ENCODE assay signal across 17 cellular contexts in the genomic region with DNA sequence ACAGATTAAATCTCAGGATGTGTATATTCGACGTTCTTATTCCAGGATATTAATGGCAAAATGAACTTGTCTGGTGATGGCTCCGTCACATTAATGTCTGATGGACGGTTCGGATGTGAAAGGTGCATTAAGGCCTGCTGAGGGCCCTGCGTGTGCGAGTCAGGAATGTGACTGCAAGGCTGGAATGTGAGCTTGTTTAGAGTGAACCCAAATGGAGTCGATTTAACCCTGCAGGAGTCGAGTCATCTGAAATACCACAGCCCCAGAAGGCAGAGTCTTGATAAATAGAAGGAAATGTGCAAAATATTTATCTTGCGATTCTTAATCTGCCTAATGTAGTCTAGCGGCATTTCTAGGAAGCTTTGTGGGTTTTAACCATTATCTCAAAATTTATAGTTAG. TPM values are rescaled to one million over a fixed set of nuclear protein-coding genes. Genes with fewer than 3 reads are reported as not detected.
A peak's percentile ranks its signal among the peaks of the same experiment; 100 is the strongest.
DNase-seq lines count a peak whose midpoint lies in the region; ATAC-seq and TF ChIP-seq lines count a peak whose summit lies in the region.
"Had no signal": no experiment of that assay in that cellular context is flagged by ENCODE, and none has a peak within 500 bp of the region (broad histone marks: within the 10 kb centered on the region; RNA-seq: fewer than 3 reads in every experiment).

No MANE protein-coding gene starts in this region.

- no peak overlapping the region for H2BK15ac ChIP-seq in neuronal stem cell (ENCODE audit: low read length)

- TF ChIP-seq CTCF in BJ (IDR thresholded peaks at IDR 0.05; ENCODE audit: insufficient read depth, low read depth, low read length) (no peak), SK-N-SH (IDR thresholded peaks at IDR 0.05) (no peak), fibroblast of mammary gland (conservative IDR thresholded peaks at IDR 0.05; ENCODE audit: control insufficient read depth, insufficient read depth, low read depth, low read length) (no peak)

- ATAC-seq in GM18909 (IDR thresholded peaks at IDR 0.05; ENCODE audit: poor library complexity, unreplicated experiment) (no peak), GM21737 (IDR thresholded peaks at IDR 0.05; ENCODE audit: unreplicated experiment) (no peak)
- ATAC-seq: stimulated activated effector memory CD8-positive, alpha-beta T cell treated with anti-CD3 and anti-CD28 coated beads, Interleukin-12 subunit alpha, Interleukin-12 subunit beta, amount 100 ng/mL, for 72 hours had no signal

- TF ChIP-seq RAD21 in SK-N-SH (IDR thresholded peaks at IDR 0.05; ENCODE audit: low read length): no peak

- H3K4me3 ChIP-seq in BJ (ENCODE audit: low read depth, low read length) (no peak overlapping the region), SK-N-SH (ENCODE audit: low read depth in 2 of 2, low read length in 1 of 2) (no peak overlapping the region), fibroblast of mammary gland (ENCODE audit: control insufficient read depth, low read depth, low read length) (no peak overlapping the region), neuronal stem cell (ENCODE audit: low read length in 2 of 2) (no peak overlapping the region)
- H3K4me3 ChIP-seq: breast epithelium, PC-9 had no signal

- H2AK5ac ChIP-seq in neuronal stem cell (ENCODE audit: low read depth, low read length): no peak overlapping the region

- H4K91ac ChIP-seq in neuronal stem cell (ENCODE audit: low read depth, low read length, poor library complexity): no peak overlapping the region

- no peak overlapping the region for H3K14ac ChIP-seq in neuronal stem cell (ENCODE audit: low read length)

- no peaks in the 10 kb centered on the region for H3K79me2 ChIP-seq in SK-N-SH (ENCODE audit: insufficient read depth)

- H3K27ac ChIP-seq in SK-N-SH (ENCODE audit: low read depth in 2 of 2, low read length in 1 of 2) (peak overlapping the region; percentile 24 to 62; a peak in 2 of 4 replicates), neuronal stem cell (replicated peaks; ENCODE audit: low read length) (no peak overlapping the region)
- H3K27ac ChIP-seq: breast epithelium, PC-9 had no signal

- CTCF ChIA-PET in BJ (lab: Yijun Ruan, JAX) (interaction anchor here (0.7 to 3.0 kb wide), 6 partner anchors 73 to 1347 kb away, joined by 3 to 10 read pairs (median 3); no protein-coding TSS in a partner anchor), SK-N-SH (lab: Yijun Ruan, JAX) (interaction anchor here (1.0 to 8.6 kb wide), 8 partner anchors 10 to 848 kb away, joined by 3 to 107 read pairs (median 4); no protein-coding TSS in a partner anchor)

- H3K4me1 ChIP-seq in SK-N-SH (ENCODE audit: control insufficient read depth in 1 of 2, insufficient read depth in 2 of 2, low read depth in 1 of 2, low read length in 1 of 2) (peaks cover 26 to 38% of the 10 kb centered on the region in 2 experiments), neuronal stem cell (ENCODE audit: control insufficient read depth in 2 of 2, insufficient read depth in 1 of 2, low read depth in 1 of 2, low read length in 2 of 2) (peaks cover 0 to 10% of the 10 kb centered on the region in 2 donors)
- H3K4me1 ChIP-seq: BE2C, breast epithelium had no signal

- no peaks in the 10 kb centered on the region for H3K36me3 ChIP-seq in BJ (ENCODE audit: control insufficient read depth, insufficient read depth, low read length)
- no peaks in the 10 kb centered on the region for H3K36me3 ChIP-seq in SK-N-SH (replicated peaks in 1 of 2; ENCODE audit: control insufficient read depth in 1 of 2, insufficient read depth in 2 of 2, low read length in 1 of 2)
- no peaks in the 10 kb centered on the region for H3K36me3 ChIP-seq in neuronal stem cell (replicated peaks in 1 of 2; ENCODE audit: control insufficient read depth in 2 of 2, insufficient read depth in 2 of 2, low read length in 2 of 2)
- H3K36me3 ChIP-seq: BE2C, breast epithelium had no signal

- peak in 1 of 2 experiments; percentile 29; a peak in 1 of 4 replicates for TF ChIP-seq EP300 in SK-N-SH (IDR thresholded peaks at IDR 0.05; ENCODE audit: borderline replicate concordance in 1 of 2, low read depth in 1 of 2, low read length in 1 of 2)

- no peak overlapping the region for H3K23ac ChIP-seq in neuronal stem cell (ENCODE audit: low read depth, low read length, poor library complexity)

- no peaks in the 10 kb centered on the region for H3K79me1 ChIP-seq in neuronal stem cell (ENCODE audit: low read depth, low read length)

- 48% methylated on average over 11 of the region's 11 CpGs for WGBS in SK-N-SH (ENCODE audit: low lambda C conversion rate)
- WGBS in neuronal stem cell (ENCODE audit: extremely low coverage in 2 of 2, insufficient read length in 2 of 2, insufficient replicate concordance in 1 of 2), 2 donors: no CpG with 5 or more reads among the region's 11 CpGs

- no peak overlapping the region for H2BK5ac ChIP-seq in neuronal stem cell (ENCODE audit: low read length)

- POLR2A ChIA-PET in BJ (lab: Charles Lee) (interaction anchor here (0.6 kb wide), 1 partner anchor 79 kb away, joined by 3 read pairs; no protein-coding TSS in a partner anchor), SK-N-SH (lab: Yijun Ruan, JAX) (no interaction called here)

- H2BK120ac ChIP-seq in neuronal stem cell (ENCODE audit: low read depth, low read length): no peak overlapping the region

- H3K4me2 ChIP-seq in SK-N-SH: peak overlapping the region; percentile 4
- no peak overlapping the region for H3K4me2 ChIP-seq in neuronal stem cell (ENCODE audit: insufficient read depth, low read length, poor library complexity, severe bottlenecking)
- H3K4me2 ChIP-seq: PC-9 had no signal

- no peak overlapping the region for H3K4ac ChIP-seq in neuronal stem cell (ENCODE audit: low read length)

- H3K27me3 ChIP-seq in BJ (ENCODE audit: control insufficient read depth, insufficient read depth, low read length): no peaks in the 10 kb centered on the region
- no peaks in the 10 kb centered on the region for H3K27me3 ChIP-seq in SK-N-SH (ENCODE audit: insufficient read depth)
- H3K27me3 ChIP-seq in neuronal stem cell (ENCODE audit: control insufficient read depth in 3 of 3, insufficient read depth in 3 of 3, low read depth in 1 of 3, low read length in 3 of 3): peaks cover 0 to 2% (median 0%) of the 10 kb centered on the region in 3 experiments
- H3K27me3 ChIP-seq: breast epithelium had no signal

- H3K9me3 ChIP-seq in SK-N-SH (no peaks in the 10 kb centered on the region), neuronal stem cell (replicated peaks in 1 of 2; ENCODE audit: control insufficient read depth in 2 of 2, insufficient read depth in 1 of 2, low read depth in 1 of 2, low read length in 2 of 2) (no peaks in the 10 kb centered on the region)
- H3K9me3 ChIP-seq: BE2C, breast epithelium had no signal

- no peak overlapping the region for H3K18ac ChIP-seq in neuronal stem cell (ENCODE audit: low read length)

- peaks cover 24% of the 10 kb centered on the region for H3F3A ChIP-seq in SK-N-SH (replicated peaks; ENCODE audit: insufficient read depth)

- no peak overlapping the region for H3K9ac ChIP-seq in SK-N-SH
- H3K9ac ChIP-seq in neuronal stem cell (ENCODE audit: low read depth, low read length, poor library complexity): no peak overlapping the region

- no peak overlapping the region for H2BK12ac ChIP-seq in neuronal stem cell (ENCODE audit: low read length)

- H3K9me2 ChIP-seq in SK-N-SH: no peaks in the 10 kb centered on the region

- no peak overlapping the region for H4K8ac ChIP-seq in neuronal stem cell (ENCODE audit: low read depth, low read length)

- peak overlapping the region; percentile 22 for H2AFZ ChIP-seq in SK-N-SH (ENCODE audit: low read depth)
- no peak overlapping the region for H2AFZ ChIP-seq in neuronal stem cell (ENCODE audit: low read length)
- H2AFZ ChIP-seq: PC-9 had no signal

- DNase-seq in BJ (ENCODE audit: low read depth): peak; percentile 43
- DNase-seq in SK-N-SH: no peak
- peak; percentile 26 for DNase-seq in fibroblast of mammary gland (ENCODE audit: low read depth)
- DNase-seq in neuronal stem cell (ENCODE audit: low spot score): peak; percentile 11
- DNase-seq in T-helper 2 cell: no peak
- no peak for DNase-seq in activated CD4-positive, alpha-beta T cell treated with anti-CD3 and anti-CD28 coated beads, Interleukin-2, amount 50 U/mL, for 48 hours
- DNase-seq: activated CD4-positive, alpha-beta T cell treated with anti-CD3 and anti-CD28 coated beads, Interleukin-2, amount 50 U/mL, for 4 hours; BE2C; DMS79 treated with DMSO at 0.1 percent for 48 hours; H9; midbrain; PC-9; stimulated activated CD4-positive, alpha-beta T cell treated with anti-CD3 and anti-CD28 coated beads, Interleukin-2, amount 100 ng/mL, for 48 hours had no signal

- no peaks in the 10 kb centered on the region for H4K20me1 ChIP-seq in SK-N-SH (ENCODE audit: insufficient read depth)

TF ChIP-seq in SK-N-SH, 30 proteins besides CTCF, POLR2A, EP300 and RAD21 (continues in another document):
- TF ChIP-seq RCOR1 (IDR thresholded peaks at IDR 0.05; ENCODE audit: low read length) (no peak), JUND (IDR thresholded peaks at IDR 0.05) (peak; percentile 11; the same call in 1 of the 2 replicates), TAF1 (IDR thresholded peaks at IDR 0.05; ENCODE audit: borderline replicate concordance, low read depth, low read length) (no peak), MEF2A (IDR thresholded peaks at IDR 0.05; ENCODE audit: borderline replicate concordance, low read depth) (no peak), FOSL2 (IDR thresholded peaks at IDR 0.05; ENCODE audit: borderline replicate concordance, low read depth) (peak; percentile 17; the same call in 1 of the 2 replicates), SIN3A (IDR thresholded peaks at IDR 0.05; ENCODE audit: borderline replicate concordance, low read depth, low read length) (no peak), RFX5 (IDR thresholded peaks at IDR 0.05; ENCODE audit: low read length) (no peak), MXI1 (IDR thresholded peaks at IDR 0.05; ENCODE audit: low read depth, low read length) (no peak), FOXJ3 (CRISPR knock-in tag; IDR thresholded peaks at IDR 0.05) (no peak)
- TF ChIP-seq, protein P1, sequence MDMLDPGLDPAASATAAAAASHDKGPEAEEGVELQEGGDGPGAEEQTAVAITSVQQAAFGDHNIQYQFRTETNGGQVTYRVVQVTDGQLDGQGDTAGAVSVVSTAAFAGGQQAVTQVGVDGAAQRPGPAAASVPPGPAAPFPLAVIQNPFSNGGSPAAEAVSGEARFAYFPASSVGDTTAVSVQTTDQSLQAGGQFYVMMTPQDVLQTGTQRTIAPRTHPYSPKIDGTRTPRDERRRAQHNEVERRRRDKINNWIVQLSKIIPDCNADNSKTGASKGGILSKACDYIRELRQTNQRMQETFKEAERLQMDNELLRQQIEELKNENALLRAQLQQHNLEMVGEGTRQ (IDR thresholded peaks at IDR 0.05; ENCODE audit: borderline replicate concordance, low read depth, low read length): no peak

RNA-seq across cellular contexts. Expression of a gene that starts 44.3 kb away (rescaled TPM):
- polyA plus RNA-seq in BJ (2011; rRNA removed) (13.1 and 21.9 TPM in 2 replicates), SK-N-SH (2012; rRNA removed) (20.2 and 30.7 TPM in 2 replicates)
- 5.3 and 6.4 TPM in 2 replicates for polyA minus RNA-seq in BJ (2011; rRNA and poly(A)+ RNA removed)
- 32.8 and 39.7 TPM in 2 replicates for polyA plus RNA-seq in SK-N-SH (2012; cell fraction: cytosol; rRNA removed)
- polyA plus RNA-seq in SK-N-SH (2012; cell fraction: nucleus; rRNA removed): 9.1 and 15.5 TPM in 2 replicates
- 15.5 TPM for polyA plus RNA-seq in neuronal stem cell (2013, experiment 1 of 2)
- polyA plus RNA-seq in neuronal stem cell (2013, experiment 2 of 2): 16.0 TPM

Comparison
In these comparisons a context has a peak if more than half of its experiments do, and no peak if none do; other contexts are left out.
1. DNase-seq: peak in BJ (single experiment), fibroblast of mammary gland (single experiment) and neuronal stem cell (single experiment); none in SK-N-SH (single experiment), T-helper 2 cell (0 of 5) and activated CD4-positive, alpha-beta T cell treated with anti-CD3 and anti-CD28 coated beads, Interleukin-2, amount 50 U/mL, for 48 hours (0 of 2).